ENCODE assay signal across 1 cellular context in genomic region chr9:137253717-137254623, GRCh38.
A peak's percentile ranks its signal among the peaks of the same experiment; 100 is the strongest.
TF ChIP-seq lines count a peak whose summit lies in the region.

No MANE protein-coding gene starts in this region.

TF ChIP-seq in H1, 55 proteins besides CTCF, POLR2A, EP300 and RAD21:
- TF ChIP-seq FOSL1 (IDR thresholded peaks at IDR 0.05; ENCODE audit: insufficient read depth, low read depth, low read length), result no peak
- TF ChIP-seq PHF8 (conservative IDR thresholded peaks at IDR 0.05; ENCODE audit: low read depth, low read length), result no peak
- TF ChIP-seq MAX (IDR thresholded peaks at IDR 0.05), result 0 out of 2 replicates have a peak, but pooled peaks have one; percentile 12
- TF ChIP-seq CBX8 (IDR thresholded peaks at IDR 0.05; ENCODE audit: borderline replicate concordance, low read depth, low read length), result no peak
TF ChIP-seq in H1: peak in this region for 1.
